13 cellular contexts compared by ENCODE assay signal in genomic region chr17:66963521-66964082, GRCh38. TPM values are rescaled to one million over a fixed set of nuclear protein-coding genes. Genes with fewer than 3 reads are reported as not detected.
A peak's percentile ranks its signal among the peaks of the same experiment; 100 is the strongest.
DNase-seq lines count a peak whose midpoint lies in the region; ATAC-seq and TF ChIP-seq lines count a peak whose summit lies in the region.
"Had no signal": no experiment of that assay in that cellular context is flagged by ENCODE, and none has a peak within 500 bp of the region (broad histone marks: within the 10 kb centered on the region; RNA-seq: fewer than 3 reads in every experiment).

No MANE protein-coding gene starts in this region.

- no peaks in the 10 kb centered on the region for H3K36me3 Mint-ChIP-seq in activated T-cell treated with anti-CD3 and anti-CD28 coated beads, Interleukin-2, amount 50 U/mL, for 4 hours (ENCODE audit: insufficient read depth)
- H3K36me3 Mint-ChIP-seq in stimulated activated effector memory CD8-positive, alpha-beta T cell treated with anti-CD3 and anti-CD28 coated beads, Interleukin-12 subunit alpha, Interleukin-12 subunit beta, amount 100 ng/mL, for 72 hours, result no peaks in the 10 kb centered on the region

- no peak for DNase-seq in activated T-cell treated with anti-CD3 and anti-CD28 coated beads, Interleukin-2, amount 50 U/mL, for 4 hours
- DNase-seq in activated T-cell treated with anti-CD3 and anti-CD28 coated beads, Interleukin-2, amount 50 U/mL, for 48 hours, result no peak
- no peak for DNase-seq in stimulated activated effector memory CD8-positive, alpha-beta T cell treated with anti-CD3 and anti-CD28 coated beads, Interleukin-12 subunit alpha, Interleukin-12 subunit beta, amount 100 ng/mL, for 72 hours (ENCODE audit: low spot score in 2 of 2)
- no peak for DNase-seq in substantia nigra (lab: John Stamatoyannopoulos, UW)
- DNase-seq: hippocampal formation; NCI-H1048; stimulated activated CD4-positive, alpha-beta T cell treated with anti-CD3 and anti-CD28 coated beads, Interleukin-4, amount 100 ng/mL, for 24 hours; tibial artery had no signal

- H3K4me3 Mint-ChIP-seq in activated T-cell treated with anti-CD3 and anti-CD28 coated beads, Interleukin-2, amount 50 U/mL, for 4 hours, result peak overlapping the region; percentile 72
- peak overlapping the region; percentile 67 for H3K4me3 Mint-ChIP-seq in stimulated activated effector memory CD8-positive, alpha-beta T cell treated with anti-CD3 and anti-CD28 coated beads, Interleukin-12 subunit alpha, Interleukin-12 subunit beta, amount 100 ng/mL, for 72 hours

- no peaks in the 10 kb centered on the region for H3K4me1 ChIP-seq in iPS-15b (ENCODE audit: control insufficient read depth, insufficient read depth, low read length)

- H3K9me3 ChIP-seq in iPS-15b (ENCODE audit: control insufficient read depth, insufficient read depth, low read length), result no peaks in the 10 kb centered on the region
- H3K9me3 ChIP-seq: neutrophil, tibial artery had no signal

- no peak overlapping the region for H3K27ac Mint-ChIP-seq in stimulated activated effector memory CD8-positive, alpha-beta T cell treated with anti-CD3 and anti-CD28 coated beads, Interleukin-12 subunit alpha, Interleukin-12 subunit beta, amount 100 ng/mL, for 72 hours

- H3K9ac ChIP-seq in iPS-15b (ENCODE audit: low read depth, low read length), result no peak overlapping the region

- peaks cover 66% of the 10 kb centered on the region for H3K27me3 Mint-ChIP-seq in activated T-cell treated with anti-CD3 and anti-CD28 coated beads, Interleukin-2, amount 50 U/mL, for 4 hours (ENCODE audit: low read depth)

- peaks cover 8% of the 10 kb centered on the region for H3K4me1 Mint-ChIP-seq in activated T-cell treated with anti-CD3 and anti-CD28 coated beads, Interleukin-2, amount 50 U/mL, for 4 hours (ENCODE audit: low read depth)
- H3K4me1 Mint-ChIP-seq in stimulated activated effector memory CD8-positive, alpha-beta T cell treated with anti-CD3 and anti-CD28 coated beads, Interleukin-12 subunit alpha, Interleukin-12 subunit beta, amount 100 ng/mL, for 72 hours, result peaks cover 18% of the 10 kb centered on the region

- H3K27me3 ChIP-seq in iPS-15b (ENCODE audit: control insufficient read depth, insufficient read depth, low read length), result peaks cover 46% of the 10 kb centered on the region

- peak overlapping the region; percentile 63 for H3K4me3 ChIP-seq in iPS-15b (ENCODE audit: low read depth, low read length)
- H3K4me3 ChIP-seq: tibial artery had no signal

- no peaks in the 10 kb centered on the region for H3K36me3 ChIP-seq in iPS-15b (ENCODE audit: control insufficient read depth, insufficient read depth, low read length)
- H3K36me3 ChIP-seq: neutrophil, tibial artery had no signal

- no peak for ATAC-seq in activated T-cell treated with anti-CD3 and anti-CD28 coated beads, Interleukin-2, amount 50 U/mL, for 4 hours
- ATAC-seq in stimulated activated effector memory CD8-positive, alpha-beta T cell treated with anti-CD3 and anti-CD28 coated beads, Interleukin-12 subunit alpha, Interleukin-12 subunit beta, amount 100 ng/mL, for 72 hours, result no peak
- no peak for ATAC-seq in HG03439 (IDR thresholded peaks at IDR 0.05; ENCODE audit: unreplicated experiment)
- ATAC-seq in GM18519 (IDR thresholded peaks at IDR 0.05; ENCODE audit: low FRiP score, unreplicated experiment), result no peak

- TF ChIP-seq CTCF in VCaP (conservative IDR thresholded peaks at IDR 0.05), result no peak

- no peaks in the 10 kb centered on the region for H3K9me3 Mint-ChIP-seq in activated T-cell treated with anti-CD3 and anti-CD28 coated beads, Interleukin-2, amount 50 U/mL, for 4 hours
- no peaks in the 10 kb centered on the region for H3K9me3 Mint-ChIP-seq in stimulated activated effector memory CD8-positive, alpha-beta T cell treated with anti-CD3 and anti-CD28 coated beads, Interleukin-12 subunit alpha, Interleukin-12 subunit beta, amount 100 ng/mL, for 72 hours

- H3K27ac ChIP-seq in VCaP, result peak overlapping the region; percentile 58
- H3K27ac ChIP-seq in substantia nigra (ENCODE audit: low read depth, low read length, poor library complexity, severe bottlenecking), result no peak overlapping the region
- H3K27ac ChIP-seq: neutrophil, tibial artery had no signal

RNA-seq across cellular contexts. Expression of gene CACNG4, which starts 0.9 kb away (rescaled TPM):
- under 1 TPM in 1 of 3 donors, not detected in 2; 0.05 TPM for total RNA-seq in activated T-cell treated with anti-CD3 and anti-CD28 coated beads, Interleukin-2, amount 50 U/mL, for 4 hours
